ENCODE assay signal across 4 cellular contexts in the genomic region with DNA sequence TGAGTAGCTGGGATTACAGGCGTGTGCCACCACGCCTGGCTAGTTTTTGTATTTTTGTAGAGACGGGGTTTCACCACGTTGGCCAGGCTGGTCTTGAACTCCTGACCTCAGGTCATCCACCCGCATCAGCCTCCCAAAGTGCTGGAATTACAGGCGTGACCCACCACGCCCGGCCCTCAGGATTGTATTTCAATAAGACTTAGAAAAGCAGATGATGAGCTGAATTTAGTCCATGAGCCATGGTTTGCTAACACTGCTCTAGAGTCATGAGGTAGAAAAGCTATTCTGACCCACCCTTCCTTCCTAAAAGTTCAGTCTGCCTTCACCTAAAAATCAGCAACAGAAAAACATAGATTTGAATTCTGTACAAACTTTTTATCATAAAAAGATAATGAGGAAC.
DNase-seq lines count a peak whose midpoint lies in the region; TF ChIP-seq lines count a peak whose summit lies in the region.
"Not testable (repeated sequence)": the region's sequence is repeated elsewhere in the genome, so short reads cannot be mapped to it uniquely, and the experiment has no call there.

No MANE protein-coding gene starts in this region.

- not testable (repeated sequence) for H2BK120ac ChIP-seq in trophoblast cell (ENCODE audit: insufficient read depth, low read length, poor library complexity)

- H2AK5ac ChIP-seq in trophoblast cell (ENCODE audit: low read length): not testable (repeated sequence)

- H3K36me3 ChIP-seq in HEK293 (ENCODE audit: control insufficient read depth in 2 of 2, insufficient read depth in 1 of 2, low read length in 2 of 2); left ventricle myocardium inferior; right atrium auricular region; trophoblast cell (ENCODE audit: control insufficient read depth in 1 of 2, insufficient read depth in 2 of 2, low read length in 2 of 2): not testable (repeated sequence)

- not testable (repeated sequence) for H3K4me3 ChIP-seq in HEK293 (ENCODE audit: low read depth, low read length); left ventricle myocardium inferior; right atrium auricular region; trophoblast cell (ENCODE audit: low read depth, low read length)

- not testable (repeated sequence) for H3K18ac ChIP-seq in trophoblast cell (ENCODE audit: low read length)

- H3K9me3 ChIP-seq in HEK293 (ENCODE audit: control insufficient read depth, insufficient read depth, low read depth, low read length); left ventricle myocardium inferior (replicated peaks); right atrium auricular region; trophoblast cell (ENCODE audit: insufficient read depth, low read depth, low read length): not testable (repeated sequence)

- not testable (repeated sequence) for DNase-seq in left ventricle myocardium inferior; right atrium auricular region (ENCODE audit: low spot score)
- peak; percentile 33 to 52 for DNase-seq in trophoblast cell

- not testable (repeated sequence) for H3K14ac ChIP-seq in trophoblast cell (ENCODE audit: low read length)

- POLR2A ChIA-PET in HEK293 (lab: Yijun Ruan, JAX): interaction anchor here (0.7 kb wide), 1 partner anchor 16 kb away, joined by 6 read pairs; no protein-coding TSS in a partner anchor

- TF ChIP-seq CTCF in HEK293 (tag by site-specific recombination; IDR thresholded peaks at IDR 0.05); left ventricle myocardium inferior (IDR thresholded peaks at IDR 0.05; ENCODE audit: borderline replicate concordance); right atrium auricular region (IDR thresholded peaks at IDR 0.05): not testable (repeated sequence)

- H3K79me1 ChIP-seq in trophoblast cell (ENCODE audit: low read length): not testable (repeated sequence)

- not testable (repeated sequence) for H3K79me2 ChIP-seq in trophoblast cell (ENCODE audit: control insufficient read depth, insufficient read depth, low read length, poor library complexity)

- H4K91ac ChIP-seq in trophoblast cell (ENCODE audit: low read depth, low read length): not testable (repeated sequence)

- H4K8ac ChIP-seq in trophoblast cell (ENCODE audit: low read depth, low read length): not testable (repeated sequence)

- H3K4me2 ChIP-seq in trophoblast cell (ENCODE audit: low read length): not testable (repeated sequence)

- H2BK12ac ChIP-seq in trophoblast cell (ENCODE audit: low read length): not testable (repeated sequence)

- CTCF ChIA-PET in HEK293 (lab: Yijun Ruan, JAX): interaction anchor here (1.0 to 2.8 kb wide), 2 partner anchors 59 to 61 kb away, joined by 3 to 8 read pairs; no protein-coding TSS in a partner anchor

- H3K4ac ChIP-seq in trophoblast cell (ENCODE audit: low read depth, low read length): not testable (repeated sequence)

- WGBS in trophoblast cell (ENCODE audit: extremely low coverage, insufficient coverage, insufficient read length): no CpG with 5 or more reads among the region's 8 CpGs

- not testable (repeated sequence) for H3K27ac ChIP-seq in HEK293 (ENCODE audit: extremely low read depth, low read depth, low read length); trophoblast cell (ENCODE audit: low read depth, low read length)
- peak overlapping the region; percentile 71 for H3K27ac ChIP-seq in left ventricle myocardium inferior (replicated peaks)
- H3K27ac ChIP-seq in right atrium auricular region: peak overlapping the region; percentile 3 to 31

- intact Hi-C loops in left ventricle myocardium inferior (cut with micrococcal nuclease): not testable (repeated sequence)

- not testable (repeated sequence) for H3K4me1 ChIP-seq in HEK293 (ENCODE audit: control insufficient read depth, insufficient read depth, low read length); left ventricle myocardium inferior; right atrium auricular region; trophoblast cell (ENCODE audit: control insufficient read depth in 1 of 2, insufficient read depth in 2 of 2, low read length in 2 of 2)

- H2AFZ ChIP-seq in trophoblast cell (ENCODE audit: insufficient read depth, low read length, poor library complexity): not testable (repeated sequence)

- H3K23ac ChIP-seq in trophoblast cell (ENCODE audit: low read length): not testable (repeated sequence)

- not testable (repeated sequence) for H2BK5ac ChIP-seq in trophoblast cell (ENCODE audit: low read depth, low read length, poor library complexity)

- H3K9ac ChIP-seq in trophoblast cell (ENCODE audit: low read length): not testable (repeated sequence)

- not testable (repeated sequence) for H3K27me3 ChIP-seq in left ventricle myocardium inferior (ENCODE audit: low read depth); right atrium auricular region; trophoblast cell (ENCODE audit: insufficient read depth, low read length)

- not testable (repeated sequence) for H4K12ac ChIP-seq in trophoblast cell (ENCODE audit: low read depth, low read length)

TF ChIP-seq in HEK293, 187 proteins besides CTCF, POLR2A, EP300 and RAD21:
- TF ChIP-seq KLF1 (tag by site-specific recombination; IDR thresholded peaks at IDR 0.05): peak; percentile 73
